ENCODE assay signal across 8 cellular contexts in genomic region chr1:92080128-92080985, GRCh38. TPM values are rescaled to one million over a fixed set of nuclear protein-coding genes. Genes with fewer than 3 reads are reported as not detected.
DNase-seq lines count a peak whose midpoint lies in the region; ATAC-seq and TF ChIP-seq lines count a peak whose summit lies in the region.

Gene BTBD8 (plus strand): TSS chr1:92080345. CDS start chr1:92080572, 227 bp downstream.

- CTCF ChIA-PET in activated B cell treated with CpG ODN at 0.5 μM for 24 hours (lab: Charles Lee) = no interaction called here

- H3K36me3 Mint-ChIP-seq in activated B cell treated with CpG ODN at 0.5 μM for 24 hours (ENCODE audit: low read depth) = peaks cover 2% of the 10 kb centered on the region

- peaks cover 0 to 7% (median 0%) of the 10 kb centered on the region in 6 donors for H3K36me3 ChIP-seq in spleen

- peak; percentile 91 for ATAC-seq in GM18870 (IDR thresholded peaks at IDR 0.05; ENCODE audit: unreplicated experiment)
- ATAC-seq in HG03135 (IDR thresholded peaks at IDR 0.05; ENCODE audit: unreplicated experiment) = peak; percentile 97
- ATAC-seq in activated B cell treated with CpG ODN at 0.5 μM for 24 hours (ENCODE audit: low read depth) = peak; percentile 97

- H3K27ac ChIP-seq in caudate nucleus (ENCODE audit: low read depth, low read length) = peak within 1 kb of the TSS; percentile 90
- peak within 1 kb of the TSS; percentile 61 to 83 (median 74) for H3K27ac ChIP-seq in spleen

- TF ChIP-seq CTCF in activated B cell treated with CpG ODN at 0.5 μM for 24 hours (IDR thresholded peaks at IDR 0.05) (no peak), spleen (IDR thresholded peaks at IDR 0.05 in 8 of 11, conservative IDR thresholded peaks at IDR 0.05 in 3 of 11) (peak in 4 of 11 experiments; percentile 22 to 38 (median 30))

- H3K9me3 Mint-ChIP-seq in activated B cell treated with CpG ODN at 0.5 μM for 24 hours = peaks cover 7% of the 10 kb centered on the region

- DNase-seq in ACHN = peak; percentile 81
- peak; percentile 87 for DNase-seq in NCI-H2227 (lab: John Stamatoyannopoulos, UW; ENCODE audit: unreplicated experiment)
- DNase-seq in activated B cell treated with CpG ODN at 0.5 μM for 24 hours = peak; percentile 71
- DNase-seq in caudate nucleus (lab: John Stamatoyannopoulos, UW) = peak in 60 of 61 donors; percentile 33 to 91 (median 73)
- DNase-seq in iris pigment epithelial cell (ENCODE audit: low read depth) = peak; percentile 80
- peak; percentile 95 for DNase-seq in spleen

- TF ChIP-seq POLR2A in spleen (IDR thresholded peaks at IDR 0.05) = peak in 1 of 3 donors; percentile 19

- peaks cover 7% of the 10 kb centered on the region for H3K4me1 Mint-ChIP-seq in activated B cell treated with CpG ODN at 0.5 μM for 24 hours

- 0 to 1% (median 0%) methylated on average over 51 to 55 of the region's 55 CpGs for WGBS in spleen, 5 donors

- peak within 1 kb of the TSS; percentile 5 for H3K27ac Mint-ChIP-seq in activated B cell treated with CpG ODN at 0.5 μM for 24 hours

- intact Hi-C loops in activated B cell treated with CpG ODN at 0.5 μM for 24 hours (cut with micrococcal nuclease) = loop anchor here (1.0 to 5.0 kb wide), 2 partner anchors 217 to 580 kb away; partner anchors contain the start of genes CDC7, GLMN and RPAP2
- intact Hi-C loops in spleen (cut with DNase I; ENCODE audit: low total_unique reads) = no loop called here

- H3K4me1 ChIP-seq in spleen = peaks cover 0 to 20% (median 6%) of the 10 kb centered on the region in 6 donors

- peaks cover 2% of the 10 kb centered on the region for H3K27me3 Mint-ChIP-seq in activated B cell treated with CpG ODN at 0.5 μM for 24 hours

- no peaks in the 10 kb centered on the region for H3K27me3 ChIP-seq in spleen (replicated peaks in 1 of 7)

- in situ Hi-C loops in ACHN (cut with HindIII; ENCODE audit: low pct_ligation_motif_present, low pct_unique_long_range_greater_than_20kb, low sequenced_read_pairs) = no loop called here

- H3K9me3 ChIP-seq in spleen = peaks cover 0 to 13% (median 8%) of the 10 kb centered on the region in 8 donors

- H3K4me3 Mint-ChIP-seq in activated B cell treated with CpG ODN at 0.5 μM for 24 hours = peak within 1 kb of the TSS; percentile 94

- POLR2A ChIA-PET in activated B cell treated with CpG ODN at 0.5 μM for 24 hours (lab: Charles Lee) = no interaction called here

- H3K4me3 ChIP-seq in spleen = peak within 1 kb of the TSS; percentile 59 to 83 (median 70)

RNA-seq across cellular contexts. Expression of gene BTBD8, which starts in this region (rescaled TPM):
- total RNA-seq in activated B cell treated with CpG ODN at 0.5 μM for 24 hours (0.46 and 0.51 TPM in 2 replicates), spleen (1 to 10 TPM; 3.0 to 6.9 (median 4.1) TPM)
- under 1 TPM; 0.52 to 0.90 (median 0.55) TPM for polyA plus RNA-seq in spleen

Comparison
In these comparisons a context has a peak if more than half of its experiments do, and no peak if none do; other contexts are left out.
1. Peak in every context shown above with its lines: DNase-seq, ATAC-seq, H3K4me3 ChIP-seq and H3K27ac ChIP-seq.
2. Peak in DNase-seq and ATAC-seq in activated B cell treated with CpG ODN at 0.5 μM for 24 hours; RNA of the gene not detected or under 1 TPM.